20 cellular contexts compared by ENCODE assay signal in the genomic region with DNA sequence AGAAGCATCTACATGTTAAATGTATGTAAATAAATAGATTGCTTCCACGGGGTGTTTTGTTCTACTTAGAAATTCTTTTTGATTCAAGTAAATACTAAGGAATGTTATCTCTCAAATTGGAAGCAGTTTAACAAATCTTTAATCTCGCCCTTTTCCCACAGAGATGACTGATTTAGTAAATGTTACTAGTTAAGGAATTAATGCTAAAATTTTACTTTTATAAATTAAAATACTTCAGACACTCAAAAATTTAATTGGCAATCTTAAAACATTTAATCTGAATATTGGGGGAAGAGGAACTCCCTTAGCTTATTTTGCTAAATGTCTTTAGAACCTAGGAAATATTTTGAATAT. TPM values are rescaled to one million over a fixed set of nuclear protein-coding genes. Genes with fewer than 3 reads are reported as not detected.
A peak's percentile ranks its signal among the peaks of the same experiment; 100 is the strongest.
DNase-seq lines count a peak whose midpoint lies in the region; ATAC-seq and TF ChIP-seq lines count a peak whose summit lies in the region.
"Had no signal": no experiment of that assay in that cellular context is flagged by ENCODE, and none has a peak within 500 bp of the region (broad histone marks: within the 10 kb centered on the region; RNA-seq: fewer than 3 reads in every experiment).

No MANE protein-coding gene starts in this region.

- H3K4me1 ChIP-seq in GM23338 (ENCODE audit: insufficient read depth) (peaks cover 9% of the 10 kb centered on the region; the same call in 1 of the 2 replicates), NT2/D1 (ENCODE audit: insufficient read depth, insufficient read length) (no peaks in the 10 kb centered on the region), endodermal cell (ENCODE audit: control insufficient read depth, insufficient read depth, low read length) (no peaks in the 10 kb centered on the region)

- H3K9ac ChIP-seq in NT2/D1 (ENCODE audit: insufficient read length, low read depth) = peak overlapping the region; percentile 61
- peak overlapping the region; percentile 56 for H3K9ac ChIP-seq in endodermal cell (ENCODE audit: extremely low read depth, low read length, poor library complexity, severe bottlenecking)

- H3K4me2 ChIP-seq in GM23338 = peak overlapping the region; percentile 61
- H3K4me2 ChIP-seq: PC-9 had no signal

- H3K9me3 ChIP-seq in NT2/D1 (ENCODE audit: insufficient read depth, low read length) (no peaks in the 10 kb centered on the region), endodermal cell (ENCODE audit: control insufficient read depth, low read length) (no peaks in the 10 kb centered on the region)
- H3K9me3 ChIP-seq: HAP-1 had no signal

- DNase-seq in GM23338 (ENCODE audit: low spot score) (no peak), NT2/D1 (ENCODE audit: low read depth, low spot score) (no peak), endodermal cell (no peak), nephron progenitor cell (no peak)
- DNase-seq: C1 segment of cervical spinal cord; CD8-positive, alpha-beta memory T cell; DMS79; KBM-7; NCI-H1105; NCI-H1694; NCI-H2107; NCI-H510A; NCI-H774; PC-9 had no signal

- no peaks in the 10 kb centered on the region for H3K9me2 ChIP-seq in GM23338 (ENCODE audit: insufficient read depth)

- no peak for TF ChIP-seq CTCF in GM23338 (conservative IDR thresholded peaks at IDR 0.05; ENCODE audit: low read depth in 2 of 2)
- TF ChIP-seq CTCF in endodermal cell (conservative IDR thresholded peaks at IDR 0.05) = no peak
- no peak for TF ChIP-seq CTCF in nephron progenitor cell (IDR thresholded peaks at IDR 0.05)

- peaks cover 7% of the 10 kb centered on the region for H3F3A ChIP-seq in GM23338 (replicated peaks; ENCODE audit: low read depth)

- H3K27ac ChIP-seq in GM23338 (ENCODE audit: low read depth) (peak overlapping the region; percentile 94), endodermal cell (ENCODE audit: low read depth, low read length) (no peak overlapping the region)
- H3K27ac ChIP-seq: PC-9, RWPE1 had no signal

- H3K27ac Mint-ChIP-seq in GM23338 (peak overlapping the region; percentile 100), endodermal cell (peak overlapping the region; percentile 99), nephron progenitor cell (peak overlapping the region; percentile 31)
- no peak overlapping the region for H3K27ac Mint-ChIP-seq in activated T-helper 17 cell treated with anti-CD3 and anti-CD28 coated beads, Interleukin-2, amount 50 U/mL, for 72 hours
- H3K27ac Mint-ChIP-seq: CD8-positive, alpha-beta memory T cell had no signal

- H3K36me3 Mint-ChIP-seq in GM23338 (ENCODE audit: low read depth) (peaks cover 53% of the 10 kb centered on the region), endodermal cell (ENCODE audit: low read depth) (peaks cover 29% of the 10 kb centered on the region), nephron progenitor cell (ENCODE audit: low read depth) (peaks cover 33% of the 10 kb centered on the region)
- peaks cover 96% of the 10 kb centered on the region for H3K36me3 Mint-ChIP-seq in activated T-helper 17 cell treated with anti-CD3 and anti-CD28 coated beads, Interleukin-2, amount 50 U/mL, for 72 hours (ENCODE audit: low read depth)

- no peak for ATAC-seq in GM23338
- no peak for ATAC-seq in activated T-helper 17 cell treated with anti-CD3 and anti-CD28 coated beads, Interleukin-2, amount 50 U/mL, for 72 hours (replicated peaks)
- ATAC-seq in HG02884 (IDR thresholded peaks at IDR 0.05; ENCODE audit: unreplicated experiment) = no peak
- ATAC-seq in GM21529 (IDR thresholded peaks at IDR 0.05; ENCODE audit: unreplicated experiment) = no peak
- ATAC-seq: HepG2 had no signal

- H3K9me3 Mint-ChIP-seq in GM23338 (peaks cover 21% of the 10 kb centered on the region), endodermal cell (peaks cover 5% of the 10 kb centered on the region), nephron progenitor cell (no peaks in the 10 kb centered on the region)
- H3K9me3 Mint-ChIP-seq in activated T-helper 17 cell treated with anti-CD3 and anti-CD28 coated beads, Interleukin-2, amount 50 U/mL, for 72 hours = no peaks in the 10 kb centered on the region
- H3K9me3 Mint-ChIP-seq: CD8-positive, alpha-beta memory T cell had no signal

- H3K36me3 ChIP-seq in GM23338 (ENCODE audit: insufficient read depth) = peaks cover 18% of the 10 kb centered on the region
- H3K36me3 ChIP-seq in NT2/D1 (ENCODE audit: insufficient read depth, insufficient read length, low read length) = peaks cover 24% of the 10 kb centered on the region
- peaks cover 22% of the 10 kb centered on the region for H3K36me3 ChIP-seq in endodermal cell (ENCODE audit: control insufficient read depth, insufficient read depth, low read length)

- H4K20me1 ChIP-seq in GM23338 (replicated peaks; ENCODE audit: insufficient read depth) = no peaks in the 10 kb centered on the region

- H3K79me2 ChIP-seq in GM23338 (replicated peaks; ENCODE audit: insufficient read depth) = peaks cover 38% of the 10 kb centered on the region

- no peaks in the 10 kb centered on the region for H3K27me3 ChIP-seq in GM23338 (ENCODE audit: insufficient read depth)
- H3K27me3 ChIP-seq in NT2/D1 (ENCODE audit: insufficient read depth, insufficient read length) = no peaks in the 10 kb centered on the region
- no peaks in the 10 kb centered on the region for H3K27me3 ChIP-seq in endodermal cell (ENCODE audit: control insufficient read depth, insufficient read depth, low read length, poor library complexity, severe bottlenecking)

- H3K4me3 Mint-ChIP-seq in GM23338 = peak overlapping the region; percentile 97
- H3K4me3 Mint-ChIP-seq in endodermal cell = peak overlapping the region; percentile 95
- no peak overlapping the region for H3K4me3 Mint-ChIP-seq in nephron progenitor cell
- H3K4me3 Mint-ChIP-seq in activated T-helper 17 cell treated with anti-CD3 and anti-CD28 coated beads, Interleukin-2, amount 50 U/mL, for 72 hours = no peak overlapping the region
- H3K4me3 Mint-ChIP-seq: CD8-positive, alpha-beta memory T cell had no signal

- 0% methylated on average over 1 of the region's 2 CpGs for WGBS in endodermal cell (ENCODE audit: insufficient coverage in 1 of 2, insufficient read length in 1 of 2), 2 experiments

- H3K4me1 Mint-ChIP-seq in GM23338 = peaks cover 29% of the 10 kb centered on the region
- H3K4me1 Mint-ChIP-seq in endodermal cell = peaks cover 18% of the 10 kb centered on the region
- H3K4me1 Mint-ChIP-seq in nephron progenitor cell = no peaks in the 10 kb centered on the region
- H3K4me1 Mint-ChIP-seq in activated T-helper 17 cell treated with anti-CD3 and anti-CD28 coated beads, Interleukin-2, amount 50 U/mL, for 72 hours = no peaks in the 10 kb centered on the region
- H3K4me1 Mint-ChIP-seq: CD8-positive, alpha-beta memory T cell had no signal

- H3K4me3 ChIP-seq in GM23338 (peak overlapping the region; percentile 25), NT2/D1 (ENCODE audit: insufficient read length, low read depth) (peak overlapping the region; percentile 11), endodermal cell (ENCODE audit: low read length) (peak overlapping the region; percentile 99)
- H3K4me3 ChIP-seq: PC-9 had no signal

- H2AFZ ChIP-seq in GM23338 = no peak overlapping the region
- H2AFZ ChIP-seq: PC-9 had no signal

- H3K27me3 Mint-ChIP-seq in GM23338 (ENCODE audit: insufficient read depth, low read depth, poor library complexity) (peaks cover 38% of the 10 kb centered on the region), endodermal cell (ENCODE audit: insufficient read depth) (no peaks in the 10 kb centered on the region), nephron progenitor cell (ENCODE audit: low read depth, poor library complexity) (no peaks in the 10 kb centered on the region)
- H3K27me3 Mint-ChIP-seq in activated T-helper 17 cell treated with anti-CD3 and anti-CD28 coated beads, Interleukin-2, amount 50 U/mL, for 72 hours = no peaks in the 10 kb centered on the region
- H3K27me3 Mint-ChIP-seq: CD8-positive, alpha-beta memory T cell had no signal

TF ChIP-seq in GM23338, 12 proteins besides CTCF, POLR2A, EP300 and RAD21 (continues in another document):
- TF ChIP-seq, protein P1, sequence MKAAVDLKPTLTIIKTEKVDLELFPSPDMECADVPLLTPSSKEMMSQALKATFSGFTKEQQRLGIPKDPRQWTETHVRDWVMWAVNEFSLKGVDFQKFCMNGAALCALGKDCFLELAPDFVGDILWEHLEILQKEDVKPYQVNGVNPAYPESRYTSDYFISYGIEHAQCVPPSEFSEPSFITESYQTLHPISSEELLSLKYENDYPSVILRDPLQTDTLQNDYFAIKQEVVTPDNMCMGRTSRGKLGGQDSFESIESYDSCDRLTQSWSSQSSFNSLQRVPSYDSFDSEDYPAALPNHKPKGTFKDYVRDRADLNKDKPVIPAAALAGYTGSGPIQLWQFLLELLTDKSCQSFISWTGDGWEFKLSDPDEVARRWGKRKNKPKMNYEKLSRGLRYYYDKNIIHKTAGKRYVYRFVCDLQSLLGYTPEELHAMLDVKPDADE (IDR thresholded peaks at IDR 0.05) = no peak
- TF ChIP-seq EZH2 (IDR thresholded peaks at IDR 0.05; ENCODE audit: low read depth, unreplicated experiment) (no peak), POLR2AphosphoS5 (IDR thresholded peaks at IDR 0.05; ENCODE audit: low read depth) (no peak)

RNA-seq across cellular contexts. Expression of a gene that starts 12.1 kb away (rescaled TPM):
- total RNA-seq in GM23338 (2014; rRNA removed; shearing (Covaris generic)) = 25.8 and 26.6 TPM in 2 replicates
- 133 and 157 TPM in 2 replicates for polyA plus RNA-seq in GM23338 (2016; fragmentation: Nextera tagmentation; extraction: Ambion mirVana)
- 10 to 100 TPM; 36.1 to 52.0 TPM for total RNA-seq in endodermal cell
- polyA plus RNA-seq in endodermal cell (2013, experiment 1 of 2) = 54.4 TPM
- 63.8 TPM for polyA plus RNA-seq in endodermal cell (2013, experiment 2 of 2)
- total RNA-seq in activated T-helper 17 cell treated with anti-CD3 and anti-CD28 coated beads, Interleukin-2, amount 50 U/mL, for 72 hours = 10 to 100 TPM; 45.2 to 54.7 TPM

RNA-seq across cellular contexts. Expression of a gene that starts 12.3 kb away (rescaled TPM):
- total RNA-seq in GM23338 (2014; rRNA removed; shearing (Covaris generic)) = 37.6 and 62.6 TPM in 2 replicates
- polyA plus RNA-seq in GM23338 (2016; fragmentation: Nextera tagmentation; extraction: Ambion mirVana) = 28.9 and 41.7 TPM in 2 replicates
- total RNA-seq in endodermal cell = 10 to 100 TPM; 29.1 to 57.3 TPM
- 25.4 TPM for polyA plus RNA-seq in endodermal cell (2013, experiment 1 of 2)
- polyA plus RNA-seq in endodermal cell (2013, experiment 2 of 2) = 22.2 TPM
- total RNA-seq in activated T-helper 17 cell treated with anti-CD3 and anti-CD28 coated beads, Interleukin-2, amount 50 U/mL, for 72 hours = 10 to 100 TPM; 40.4 to 41.9 TPM

Comparison
In these comparisons a context has a peak if more than half of its experiments do, and no peak if none do; other contexts are left out.
1. H3K4me3 ChIP-seq: peak in every context shown above with its lines; median percentile 99 in endodermal cell; 25 in GM23338; 11 in NT2/D1.
2. H3K4me3 Mint-ChIP-seq: peak in GM23338 (single experiment) and endodermal cell (single experiment); none in nephron progenitor cell (single experiment) and activated T-helper 17 cell treated with anti-CD3 and anti-CD28 coated beads, Interleukin-2, amount 50 U/mL, for 72 hours (single experiment).